Comparison of ENCODE assay signal across 8 cellular contexts in the genomic region with DNA sequence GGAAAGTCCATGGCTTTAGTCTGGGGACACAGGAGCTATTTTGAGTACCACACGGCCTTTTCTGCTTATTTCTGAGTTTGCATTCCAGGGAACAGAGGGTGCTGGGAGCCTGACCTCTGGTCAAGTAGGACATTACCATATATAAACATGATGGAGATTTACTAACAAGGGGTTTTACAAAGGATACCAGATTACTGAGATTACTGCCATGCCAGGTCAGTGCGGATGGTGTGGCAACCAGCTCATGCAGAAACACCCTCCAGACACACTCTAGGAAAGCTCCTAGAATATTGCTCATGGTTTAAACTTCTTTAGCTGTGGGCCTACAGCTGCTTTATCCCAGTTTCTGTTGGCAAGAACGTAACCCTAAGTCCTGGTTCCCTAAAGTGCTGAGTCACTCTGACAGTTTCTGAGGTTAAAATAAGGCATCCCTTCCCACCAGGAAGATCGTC. TPM values are rescaled to one million over a fixed set of nuclear protein-coding genes. Genes with fewer than 3 reads are reported as not detected.
A peak's percentile ranks its signal among the peaks of the same experiment; 100 is the strongest.
DNase-seq lines count a peak whose midpoint lies in the region; ATAC-seq and TF ChIP-seq lines count a peak whose summit lies in the region.

No MANE protein-coding gene starts in this region.

- H2BK15ac ChIP-seq in mesendoderm (replicated peaks; ENCODE audit: low read depth): no peak overlapping the region

- no peak overlapping the region for H3K56ac ChIP-seq in mesendoderm (ENCODE audit: low read length)

- H3K4ac ChIP-seq in mesendoderm (ENCODE audit: low read depth, low read length): peak overlapping the region; percentile 31

- H3K9me3 Mint-ChIP-seq in progenitor cell of endocrine pancreas (ENCODE audit: low read depth) (no peaks in the 10 kb centered on the region), CD14-positive monocyte (no peaks in the 10 kb centered on the region)

- H3K9ac ChIP-seq in mesendoderm (ENCODE audit: low read length): no peak overlapping the region

- TF ChIP-seq CTCF in epithelial cell of esophagus (IDR thresholded peaks at IDR 0.05; ENCODE audit: insufficient read depth, low read depth, low read length, missing control alignments) (no peak), progenitor cell of endocrine pancreas (IDR thresholded peaks at IDR 0.05; ENCODE audit: unreplicated experiment) (no peak), CD14-positive monocyte (IDR thresholded peaks at IDR 0.05) (no peak)

- H4K8ac ChIP-seq in mesendoderm (ENCODE audit: low read depth, low read length): no peak overlapping the region

- H3K27ac ChIP-seq in ACC112 (ENCODE audit: low read depth, low read length): peak overlapping the region; percentile 82
- no peak overlapping the region for H3K27ac ChIP-seq in mesendoderm (ENCODE audit: low read depth, low read length)

- ATAC-seq in GM18511 (IDR thresholded peaks at IDR 0.05; ENCODE audit: unreplicated experiment): no peak

- H2BK120ac ChIP-seq in mesendoderm (ENCODE audit: low read depth, low read length): no peak overlapping the region

- DNase-seq in MG63: peak; percentile 79
- DNase-seq in epithelial cell of esophagus (ENCODE audit: low read depth): peak; percentile 49
- DNase-seq in mesendoderm: peak; percentile 22
- DNase-seq in progenitor cell of endocrine pancreas (ENCODE audit: low spot score, unreplicated experiment): no peak
- DNase-seq in cortex of kidney (lab: John Stamatoyannopoulos, UW): no peak
- DNase-seq in CD14-positive monocyte (ENCODE audit: low spot score): no peak

- H3K27me3 ChIP-seq in ACC112 (ENCODE audit: insufficient read depth, low read length) (no peaks in the 10 kb centered on the region), MG63 (no peaks in the 10 kb centered on the region), mesendoderm (ENCODE audit: insufficient read depth, low read length, poor library complexity) (no peaks in the 10 kb centered on the region)

- H3K23ac ChIP-seq in mesendoderm (ENCODE audit: low read length): no peak overlapping the region

- H3K27me3 Mint-ChIP-seq in progenitor cell of endocrine pancreas (no peaks in the 10 kb centered on the region), CD14-positive monocyte (ENCODE audit: low read depth in 3 of 3) (peaks cover 0 to 2% (median 0%) of the 10 kb centered on the region in 3 donors)

- WGBS in mesendoderm (ENCODE audit: extremely low coverage, insufficient coverage, low lambda C conversion rate): no CpG with 5 or more reads among the region's 4 CpGs

- H3K4me1 Mint-ChIP-seq in progenitor cell of endocrine pancreas (ENCODE audit: low read depth) (peaks cover 2% of the 10 kb centered on the region), CD14-positive monocyte (peaks cover 11% of the 10 kb centered on the region)

- H2AK5ac ChIP-seq in mesendoderm (ENCODE audit: low read length): no peak overlapping the region

- H3K79me2 ChIP-seq in ACC112 (ENCODE audit: control insufficient read depth, insufficient read depth, low read length, unreplicated experiment) (no peaks in the 10 kb centered on the region), mesendoderm (ENCODE audit: control insufficient read depth, insufficient read depth, low read length) (no peaks in the 10 kb centered on the region)

- H3K36me3 ChIP-seq in ACC112 (ENCODE audit: insufficient read depth, low read length) (no peaks in the 10 kb centered on the region), MG63 (no peaks in the 10 kb centered on the region), mesendoderm (ENCODE audit: control insufficient read depth, insufficient read depth, low read length) (no peaks in the 10 kb centered on the region)

- no peaks in the 10 kb centered on the region for H3K79me1 ChIP-seq in mesendoderm (ENCODE audit: low read length)

- H3K18ac ChIP-seq in mesendoderm (ENCODE audit: low read length): no peak overlapping the region

- no peak overlapping the region for H3K4me3 ChIP-seq in ACC112 (ENCODE audit: low read depth, low read length)
- H3K4me3 ChIP-seq in MG63: no peak overlapping the region
- H3K4me3 ChIP-seq in epithelial cell of esophagus (ENCODE audit: low read length): no peak overlapping the region
- H3K4me3 ChIP-seq in mesendoderm (ENCODE audit: low read length): no peak overlapping the region

- peak overlapping the region; percentile 53 for H2AFZ ChIP-seq in ACC112 (ENCODE audit: low read length, unreplicated experiment)

- no peak overlapping the region for H3K4me2 ChIP-seq in mesendoderm (ENCODE audit: low read length)

- H3K36me3 Mint-ChIP-seq in progenitor cell of endocrine pancreas (ENCODE audit: insufficient read depth) (no peaks in the 10 kb centered on the region), CD14-positive monocyte (no peaks in the 10 kb centered on the region)

- no peak overlapping the region for H4K5ac ChIP-seq in mesendoderm (ENCODE audit: low read length)

- H3K4me1 ChIP-seq in ACC112 (ENCODE audit: control insufficient read depth, insufficient read depth, low read length, unreplicated experiment) (peaks cover 29% of the 10 kb centered on the region), mesendoderm (ENCODE audit: control insufficient read depth, low read depth, low read length) (no peaks in the 10 kb centered on the region)

- no peak overlapping the region for H2BK5ac ChIP-seq in mesendoderm (ENCODE audit: low read length)

- H3K9me3 ChIP-seq in MG63: no peaks in the 10 kb centered on the region; the same call in 1 of the 2 replicates

- intact Hi-C loops in CD14-positive monocyte (cut with micrococcal nuclease): no loop called here

- no peak overlapping the region for H3K27ac Mint-ChIP-seq in progenitor cell of endocrine pancreas
- no peak overlapping the region for H3K27ac Mint-ChIP-seq in CD14-positive monocyte

- H3K4me3 Mint-ChIP-seq in progenitor cell of endocrine pancreas (ENCODE audit: low read depth) (no peak overlapping the region), CD14-positive monocyte (no peak overlapping the region)

RNA-seq across cellular contexts. Expression of a gene that starts 54.3 kb away (rescaled TPM):
- total RNA-seq in MG63 (2014; rRNA removed; shearing (Covaris generic); ENCODE audit: low replicate concordance): not detected in 2 replicates
- polyA plus RNA-seq in mesendoderm (2013, experiment 1 of 2): 0.14 TPM
- 0.17 TPM for polyA plus RNA-seq in mesendoderm (2013, experiment 2 of 2)
- total RNA-seq in progenitor cell of endocrine pancreas: 7.7 and 8.2 TPM in 2 replicates
- not detected for polyA plus RNA-seq in CD14-positive monocyte

Comparison
In these comparisons a context has a peak if more than half of its experiments do, and no peak if none do; other contexts are left out.
1. DNase-seq: peak in MG63 (single experiment), epithelial cell of esophagus (single experiment) and mesendoderm (single experiment); none in progenitor cell of endocrine pancreas (single experiment), cortex of kidney (single experiment) and CD14-positive monocyte (single experiment).